Comparison of ENCODE assay signal across 8 cellular contexts in the genomic region with DNA sequence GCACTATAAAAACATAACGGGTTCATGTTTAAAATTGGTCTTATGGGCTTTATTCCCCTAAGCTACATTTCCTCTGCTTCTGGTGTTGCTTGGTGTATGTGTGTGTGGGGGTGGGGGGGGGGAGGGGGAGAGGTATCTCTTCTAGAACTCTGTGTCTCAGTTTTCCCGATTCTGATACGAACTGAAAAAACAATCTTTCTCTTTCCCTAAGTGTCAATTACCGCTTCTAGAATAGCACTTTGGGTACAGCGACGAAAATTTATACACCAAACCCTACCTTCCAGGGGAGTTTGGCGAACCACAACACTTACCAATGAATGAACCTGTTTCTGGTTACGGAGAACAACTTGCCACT. TPM values are rescaled to one million over a fixed set of nuclear protein-coding genes. Genes with fewer than 3 reads are reported as not detected.
A peak's percentile ranks its signal among the peaks of the same experiment; 100 is the strongest.
DNase-seq lines count a peak whose midpoint lies in the region; ATAC-seq and TF ChIP-seq lines count a peak whose summit lies in the region.

No MANE protein-coding gene starts in this region.

- H3K36me3 ChIP-seq in iPS DF 6.9 (ENCODE audit: control insufficient read depth, insufficient read depth, low read length) (peaks cover 8% of the 10 kb centered on the region; the same call in 1 of the 2 replicates), spleen (peaks cover 0 to 43% (median 28%) of the 10 kb centered on the region in 6 donors)

- H3K27me3 Mint-ChIP-seq in HFFc6 (ENCODE audit: insufficient read depth) = no peaks in the 10 kb centered on the region; the same call in 1 of the 2 replicates
- H3K27me3 Mint-ChIP-seq in activated T-cell treated with anti-CD3 and anti-CD28 coated beads, Interleukin-2, amount 50 U/mL, for 72 hours (ENCODE audit: low read depth) = no peaks in the 10 kb centered on the region

- no CpG with 5 or more reads among the region's 8 CpGs for WGBS in iPS DF 6.9 (ENCODE audit: insufficient coverage, insufficient read length)
- WGBS in spleen, 5 donors = 5 to 10% (median 6%) methylated on average over 8 of the region's 8 CpGs

- H3K36me3 Mint-ChIP-seq in HFFc6 (ENCODE audit: low read depth) = peaks cover 16% of the 10 kb centered on the region
- H3K36me3 Mint-ChIP-seq in activated T-cell treated with anti-CD3 and anti-CD28 coated beads, Interleukin-2, amount 50 U/mL, for 72 hours (ENCODE audit: insufficient read depth in 2 of 2) = peaks cover 5 to 14% of the 10 kb centered on the region in 2 donors

- H3K27ac Mint-ChIP-seq in HFFc6 = peak overlapping the region; percentile 90
- peak overlapping the region; percentile 93 for H3K27ac Mint-ChIP-seq in activated T-cell treated with anti-CD3 and anti-CD28 coated beads, Interleukin-2, amount 50 U/mL, for 72 hours

- intact Hi-C loops in spleen (cut with DNase I; ENCODE audit: low total_unique reads) = no loop called here

- H3K9me3 ChIP-seq in iPS DF 6.9 (ENCODE audit: control insufficient read depth, insufficient read depth, low read length) (no peaks in the 10 kb centered on the region), spleen (no peaks in the 10 kb centered on the region)

- no peak overlapping the region for H3K27ac ChIP-seq in iPS DF 6.9 (ENCODE audit: low read length)
- H3K27ac ChIP-seq in spleen = peak overlapping the region; percentile 92 to 98 (median 96)

- TF ChIP-seq CTCF in HFFc6 (IDR thresholded peaks at IDR 0.05) = no peak
- no peak for TF ChIP-seq CTCF in spleen (IDR thresholded peaks at IDR 0.05 in 8 of 11, conservative IDR thresholded peaks at IDR 0.05 in 3 of 11)

- no peaks in the 10 kb centered on the region for H3K27me3 ChIP-seq in iPS DF 6.9 (ENCODE audit: control insufficient read depth, insufficient read depth, low read length)
- no peaks in the 10 kb centered on the region for H3K27me3 ChIP-seq in spleen (replicated peaks in 1 of 7)

- TF ChIP-seq POLR2A in spleen (IDR thresholded peaks at IDR 0.05) = no peak

- peaks cover 42% of the 10 kb centered on the region for H3K4me1 Mint-ChIP-seq in HFFc6 (ENCODE audit: low read depth)
- H3K4me1 Mint-ChIP-seq in activated T-cell treated with anti-CD3 and anti-CD28 coated beads, Interleukin-2, amount 50 U/mL, for 72 hours (ENCODE audit: low read depth) = peaks cover 45% of the 10 kb centered on the region

- H3K4me1 ChIP-seq in iPS DF 6.9 (ENCODE audit: control insufficient read depth, insufficient read depth, low read length) (no peaks in the 10 kb centered on the region), spleen (peaks cover 20 to 94% (median 80%) of the 10 kb centered on the region in 6 donors)

- no peak for ATAC-seq in activated T-cell treated with anti-CD3 and anti-CD28 coated beads, Interleukin-2, amount 50 U/mL, for 72 hours (replicated peaks in 1 of 2)
- ATAC-seq in HG03045 (IDR thresholded peaks at IDR 0.05; ENCODE audit: unreplicated experiment) = no peak

- H3K4me3 Mint-ChIP-seq in HFFc6 = peak overlapping the region; percentile 99
- H3K4me3 Mint-ChIP-seq in activated T-cell treated with anti-CD3 and anti-CD28 coated beads, Interleukin-2, amount 50 U/mL, for 72 hours = peak overlapping the region; percentile 92 to 97

- no peaks in the 10 kb centered on the region for H3K9me3 Mint-ChIP-seq in HFFc6
- H3K9me3 Mint-ChIP-seq in activated T-cell treated with anti-CD3 and anti-CD28 coated beads, Interleukin-2, amount 50 U/mL, for 72 hours = no peaks in the 10 kb centered on the region

- DNase-seq in HFFc6 (no peak), iPS DF 6.9 (ENCODE audit: low read depth, low spot score) (no peak), spleen (no peak), HuH-7.5 (ENCODE audit: low spot score) (no peak), DMS53 (lab: John Stamatoyannopoulos, UW) (no peak)
- DNase-seq in activated T-cell treated with anti-CD3 and anti-CD28 coated beads, Interleukin-2, amount 50 U/mL, for 72 hours = no peak
- DNase-seq in stimulated activated naive CD4-positive, alpha-beta T cell treated with Interleukin-2 at 50 U/mL for 16 hours (lab: John Stamatoyannopoulos, UW) = no peak

- H3K4me3 ChIP-seq in iPS DF 6.9 (ENCODE audit: low read length) (peak overlapping the region; percentile 87), spleen (peak overlapping the region; percentile 63 to 96 (median 90))

RNA-seq across cellular contexts. Expression of gene NUP160, which starts 0.6 kb away (rescaled TPM):
- total RNA-seq in HFFc6 (2021; fragmentation: NEBNext Ultra II Directional; extraction: Animal tissue kit (Norgen Biotek cat#: 25700)) = 10 to 100 TPM; 18.1 to 23.1 (median 20.0) TPM
- total RNA-seq in activated T-cell treated with anti-CD3 and anti-CD28 coated beads, Interleukin-2, amount 50 U/mL, for 72 hours = 10 to 100 TPM; 53.9 to 61.8 TPM
- total RNA-seq in spleen = 10 to 100 TPM; 39.8 to 54.8 (median 46.9) TPM
- polyA plus RNA-seq in spleen = 10 to 100 TPM; 16.0 to 20.3 (median 16.0) TPM
